Comparison of ENCODE assay signal across 10 cellular contexts in genomic region chr20:18679020-18679419, GRCh38.
A peak's percentile ranks its signal among the peaks of the same experiment; 100 is the strongest.
DNase-seq lines count a peak whose midpoint lies in the region; ATAC-seq and TF ChIP-seq lines count a peak whose summit lies in the region.
"Had no signal": no experiment of that assay in that cellular context is flagged by ENCODE, and none has a peak within 500 bp of the region (broad histone marks: within the 10 kb centered on the region; RNA-seq: fewer than 3 reads in every experiment).

No MANE protein-coding gene starts in this region.

- H3K4me3 Mint-ChIP-seq in activated naive CD8-positive, alpha-beta T cell treated with anti-CD3 and anti-CD28 coated beads, Interleukin-2, amount 50 U/mL, for 24 hours, result no peak overlapping the region

- H3K27me3 Mint-ChIP-seq in activated naive CD8-positive, alpha-beta T cell treated with anti-CD3 and anti-CD28 coated beads, Interleukin-2, amount 50 U/mL, for 24 hours, result no peaks in the 10 kb centered on the region

- H3K4me3 ChIP-seq in fibroblast of mammary gland (ENCODE audit: control insufficient read depth, low read depth, low read length), result no peak overlapping the region

- ATAC-seq in activated naive CD8-positive, alpha-beta T cell treated with anti-CD3 and anti-CD28 coated beads, Interleukin-2, amount 50 U/mL, for 24 hours, result no peak
- ATAC-seq: right cardiac atrium had no signal

- H3K9me3 Mint-ChIP-seq in activated naive CD8-positive, alpha-beta T cell treated with anti-CD3 and anti-CD28 coated beads, Interleukin-2, amount 50 U/mL, for 24 hours, result no peaks in the 10 kb centered on the region

- H3K36me3 Mint-ChIP-seq in activated naive CD8-positive, alpha-beta T cell treated with anti-CD3 and anti-CD28 coated beads, Interleukin-2, amount 50 U/mL, for 24 hours (ENCODE audit: low read depth), result no peaks in the 10 kb centered on the region

- H3K4me1 Mint-ChIP-seq in activated naive CD8-positive, alpha-beta T cell treated with anti-CD3 and anti-CD28 coated beads, Interleukin-2, amount 50 U/mL, for 24 hours, result peaks cover 10% of the 10 kb centered on the region

- no peak overlapping the region for H3K27ac Mint-ChIP-seq in activated naive CD8-positive, alpha-beta T cell treated with anti-CD3 and anti-CD28 coated beads, Interleukin-2, amount 50 U/mL, for 24 hours

- DNase-seq in NOMO-1 treated with DMSO at 0.1 percent for 48 hours (lab: John Stamatoyannopoulos, UW; ENCODE audit: unreplicated experiment) (peak; percentile 19), NOMO-1 treated with dmso at 0.1 percent for 144 hours (lab: John Stamatoyannopoulos, UW; ENCODE audit: unreplicated experiment) (no peak), NCI-H2196 (lab: John Stamatoyannopoulos, UW; ENCODE audit: unreplicated experiment) (peak; percentile 90), fibroblast of mammary gland (ENCODE audit: low read depth) (peak; percentile 28), superior temporal gyrus (ENCODE audit: extremely low spot score) (peak; percentile 46), kidney glomerular epithelial cell (lab: John Stamatoyannopoulos, UW) (no peak)
- DNase-seq in stimulated activated CD4-positive, alpha-beta T cell treated with anti-CD3 and anti-CD28 coated beads, Interleukin-2, amount 100 ng/mL, for 48 hours, result no peak
- no peak for DNase-seq in activated naive CD8-positive, alpha-beta T cell treated with anti-CD3 and anti-CD28 coated beads, Interleukin-2, amount 50 U/mL, for 24 hours
- DNase-seq: NCI-H446, right cardiac atrium had no signal

- TF ChIP-seq CTCF in fibroblast of mammary gland (conservative IDR thresholded peaks at IDR 0.05; ENCODE audit: control insufficient read depth, insufficient read depth, low read depth, low read length), result no peak

Comparison
In these comparisons a context has a peak if more than half of its experiments do, and no peak if none do; other contexts are left out.
1. DNase-seq: peak in NOMO-1 treated with DMSO at 0.1 percent for 48 hours (single experiment), NCI-H2196 (single experiment), fibroblast of mammary gland (single experiment) and superior temporal gyrus (single experiment); none in NOMO-1 treated with dmso at 0.1 percent for 144 hours (single experiment), kidney glomerular epithelial cell (single experiment), stimulated activated CD4-positive, alpha-beta T cell treated with anti-CD3 and anti-CD28 coated beads, Interleukin-2, amount 100 ng/mL, for 48 hours (0 of 2) and activated naive CD8-positive, alpha-beta T cell treated with anti-CD3 and anti-CD28 coated beads, Interleukin-2, amount 50 U/mL, for 24 hours (single experiment).